ENCODE assay signal across 23 cellular contexts in genomic region chr9:106312913-106313312, GRCh38.
"Had no signal": no experiment of that assay in that cellular context is flagged by ENCODE, and none has a peak within 500 bp of the region (broad histone marks: within the 10 kb centered on the region; RNA-seq: fewer than 3 reads in every experiment).

No MANE protein-coding gene starts in this region.

- H3K27ac ChIP-seq: dorsolateral prefrontal cortex, hepatocyte, right atrium auricular region, sigmoid colon, skin epidermis, stomach, thoracic aorta, transverse colon had no signal

- H3K36me3 Mint-ChIP-seq: naive B cell had no signal

- H3K4me2 ChIP-seq: hepatocyte had no signal

- ATAC-seq: left colon; left ventricle myocardium superior; stimulated activated naive B cell treated with anti-CD40 and anti-IgM and Interleukin-4, amounts not matched to agents 10 μg/mL and 1 μg/mL and 100 μg/mL, for 72 hours had no signal

- DNase-seq: cortex of kidney; dorsolateral prefrontal cortex; effector CD8-positive, alpha-beta T cell; foreskin melanocyte; head of caudate nucleus; left colon; left ventricle myocardium superior; mesenchymal stem cell; naive B cell; posterior cingulate gyrus; sigmoid colon; stimulated activated CD4-positive, alpha-beta T cell treated with anti-CD3 and anti-CD28 coated beads, Interleukin-2, amount 100 ng/mL, for 24 hours; stimulated activated CD4-positive, alpha-beta T cell treated with anti-CD3 and anti-CD28 coated beads, Interleukin-4, amount 100 ng/mL, for 4 hours; stimulated activated naive B cell treated with anti-CD40 and anti-IgM and Interleukin-4, amounts not matched to agents 10 μg/mL and 1 μg/mL and 100 μg/mL, for 72 hours; stomach; substantia nigra; transverse colon had no signal

- H3K79me2 ChIP-seq: hepatocyte had no signal

- H3K4me3 Mint-ChIP-seq: naive B cell; neural crest cell; stimulated activated naive B cell treated with anti-CD40 and anti-IgM and Interleukin-4, amounts not matched to agents 10 μg/mL and 1 μg/mL and 100 μg/mL, for 72 hours had no signal

- H3K27ac Mint-ChIP-seq: naive B cell; stimulated activated naive B cell treated with anti-CD40 and anti-IgM and Interleukin-4, amounts not matched to agents 10 μg/mL and 1 μg/mL and 100 μg/mL, for 72 hours had no signal

- H3K36me3 ChIP-seq: right atrium auricular region, sigmoid colon, stomach, thoracic aorta, transverse colon had no signal

- H3K27me3 Mint-ChIP-seq: naive B cell; stimulated activated naive B cell treated with anti-CD40 and anti-IgM and Interleukin-4, amounts not matched to agents 10 μg/mL and 1 μg/mL and 100 μg/mL, for 72 hours had no signal

- H3K9me3 ChIP-seq: right atrium auricular region, stomach, thoracic aorta, transverse colon had no signal

- H2AFZ ChIP-seq: hepatocyte had no signal

- H3K4me1 ChIP-seq: right atrium auricular region, stomach, transverse colon had no signal

- H3K27me3 ChIP-seq: dorsolateral prefrontal cortex, hepatocyte, right atrium auricular region, sigmoid colon, stomach, transverse colon had no signal

- H3K4me3 ChIP-seq: dorsolateral prefrontal cortex, hepatocyte, lung, right atrium auricular region, sigmoid colon, skin epidermis, stomach, thoracic aorta, transverse colon had no signal
